ENCODE assay signal across 29 cellular contexts in genomic region chr16:69307856-69308255, GRCh38. TPM values are rescaled to one million over a fixed set of nuclear protein-coding genes. Genes with fewer than 3 reads are reported as not detected.
A peak's percentile ranks its signal among the peaks of the same experiment; 100 is the strongest.
DNase-seq lines count a peak whose midpoint lies in the region; ATAC-seq and TF ChIP-seq lines count a peak whose summit lies in the region.
"Had no signal": no experiment of that assay in that cellular context is flagged by ENCODE, and none has a peak within 500 bp of the region (broad histone marks: within the 10 kb centered on the region; RNA-seq: fewer than 3 reads in every experiment).

No MANE protein-coding gene starts in this region.

- H3K9me3 ChIP-seq in thyroid gland = no peaks in the 10 kb centered on the region
- H3K9me3 ChIP-seq: A549; BE2C; BLaER1; BLaER1 treated with 17β-estradiol and CSF1 and Interleukin-3, amounts not matched to agents 10 nM and 100 nM; Caco-2 had no signal

- H3K36me3 ChIP-seq in thyroid gland = no peaks in the 10 kb centered on the region

- intact Hi-C loops in thyroid gland (cut with DNase I) = no loop called here

- no peak for ATAC-seq in GM18907 (IDR thresholded peaks at IDR 0.05; ENCODE audit: unreplicated experiment)
- ATAC-seq: A549; CD8-positive, alpha-beta T cell had no signal

- H3K4me3 ChIP-seq in thyroid gland (replicated peaks in 1 of 3) = no peak overlapping the region
- H3K4me3 ChIP-seq: A549; BLaER1; BLaER1 treated with 17β-estradiol and CSF1 and Interleukin-3, amounts not matched to agents 10 nM and 100 nM had no signal

- H3K4me1 ChIP-seq in thyroid gland = peaks cover 45 to 66% of the 10 kb centered on the region in 2 donors

- DNase-seq in thyroid gland = peak; percentile 58 to 62
- DNase-seq: 8988T; ACHN; AML-193; BE2C; C1 segment of cervical spinal cord; Caco-2; Calu3; CD4-positive, alpha-beta memory T cell; CD4-positive, alpha-beta T cell; CD4-positive, CD25-positive, alpha-beta regulatory T cell; CD8-positive, alpha-beta memory T cell; CD8-positive, alpha-beta T cell; COR-L47; DMS 273 treated with DMSO at 0.1 percent for 48 hours; DMS153; DMS53; DMS79; DMS79 treated with DMSO at 0.1 percent for 48 hours; DND-41; EL had no signal

- no peaks in the 10 kb centered on the region for H3K27me3 ChIP-seq in thyroid gland
- H3K27me3 ChIP-seq: BE2C; BLaER1; BLaER1 treated with 17β-estradiol and CSF1 and Interleukin-3, amounts not matched to agents 10 nM and 100 nM had no signal

- WGBS in thyroid gland, 2 donors = 59 to 71% methylated on average over 2 of the region's 2 CpGs

- TF ChIP-seq CTCF in thyroid gland (IDR thresholded peaks at IDR 0.05) = no peak

- peak overlapping the region; percentile 5 to 22 (median 20) for H3K27ac ChIP-seq in thyroid gland
- H3K27ac ChIP-seq: 22Rv1; A549; BLaER1; BLaER1 treated with 17β-estradiol and CSF1 and Interleukin-3, amounts not matched to agents 10 nM and 100 nM; C4-2B had no signal

- TF ChIP-seq POLR2A in thyroid gland (IDR thresholded peaks at IDR 0.05) = no peak

RNA-seq across cellular contexts. Expression of gene VPS4A, which starts 3.3 kb away (rescaled TPM):
- total RNA-seq in thyroid gland = 10 to 100 TPM; 33.5 to 47.5 (median 43.2) TPM

RNA-seq across cellular contexts. Expression of gene PDF, which starts 22.5 kb away (rescaled TPM):
- total RNA-seq in thyroid gland = 10 to 100 TPM; 35.2 to 57.0 (median 51.0) TPM

RNA-seq across cellular contexts. Expression of gene COG8, which starts 31.5 kb away (rescaled TPM):
- total RNA-seq in thyroid gland = 10 to 100 TPM; 63.3 to 84.2 (median 74.7) TPM

RNA-seq across cellular contexts. Expression of gene NIP7, which starts 31.7 kb away (rescaled TPM):
- total RNA-seq in thyroid gland = 10 to 100 TPM in 3 of 4 donors, 1 to 10 TPM in 1; 9.8 to 17.5 (median 14.7) TPM

RNA-seq across cellular contexts. Expression of gene TMED6, which starts 43.7 kb away (rescaled TPM):
- 1 to 10 TPM in 1 of 4 donors, not detected in 3; 4.1 TPM for total RNA-seq in thyroid gland
- total RNA-seq: A172, Daoy had no signal
